Comparison of ENCODE assay signal across 1 cellular context in genomic region chr9:127919253-127919815, GRCh38.
A peak's percentile ranks its signal among the peaks of the same experiment; 100 is the strongest.
TF ChIP-seq lines count a peak whose summit lies in the region.

No MANE protein-coding gene starts in this region.

TF ChIP-seq in K562, 482 proteins besides CTCF, POLR2A, EP300 and RAD21 (continued from another document and continues in another):
- TF ChIP-seq ZNF639 (CRISPR knock-in tag; conservative IDR thresholded peaks at IDR 0.05 in 1 of 2, IDR thresholded peaks at IDR 0.05 in 1 of 2) (no peak), NBN (IDR thresholded peaks at IDR 0.05; ENCODE audit: low read depth) (peak; percentile 56; the same call in 1 of the 2 replicates), SRSF7 (optimal IDR thresholded peaks at IDR 0.05; ENCODE audit: low read depth, low read length) (no peak), ILK (tag; IDR thresholded peaks at IDR 0.05; ENCODE audit: borderline replicate concordance, low read depth) (no peak), AFF1 (IDR thresholded peaks at IDR 0.05; ENCODE audit: low read depth in 1 of 2, partially characterized antibody in 2 of 2) (peak in 1 of 2 experiments; percentile 65), ZNF586 (CRISPR knock-in tag; conservative IDR thresholded peaks at IDR 0.05) (no peak), RFX7 (CRISPR knock-in tag; IDR thresholded peaks at IDR 0.05) (no peak), PKNOX1 (IDR thresholded peaks at IDR 0.05) (peak; percentile 52; the same call in 1 of the 2 replicates), FOXK1 (CRISPR knock-in tag; IDR thresholded peaks at IDR 0.05; ENCODE audit: borderline replicate concordance) (0 out of 2 replicates have a peak, but pooled peaks have one; percentile 73), ZBTB1 (CRISPR knock-in tag; IDR thresholded peaks at IDR 0.05; ENCODE audit: borderline replicate concordance, low read depth) (no peak), STAT5A (IDR thresholded peaks at IDR 0.05; ENCODE audit: borderline replicate concordance, low read length) (no peak), SMAD4 (CRISPR knock-in tag; conservative IDR thresholded peaks at IDR 0.05) (no peak), MBD1 (CRISPR knock-in tag; IDR thresholded peaks at IDR 0.05) (no peak), ZNF184 (CRISPR knock-in tag; IDR thresholded peaks at IDR 0.05) (no peak), ATF7 (IDR thresholded peaks at IDR 0.05) (peak; percentile 74), MLLT1 (IDR thresholded peaks at IDR 0.05) (no peak), IFI16 (CRISPR knock-in tag; IDR thresholded peaks at IDR 0.05) (no peak), HOXB6 (CRISPR knock-in tag; IDR thresholded peaks at IDR 0.05; ENCODE audit: borderline replicate concordance) (no peak), SMARCA5 (IDR thresholded peaks at IDR 0.05) (0 out of 2 replicates have a peak, but pooled peaks have one; percentile 62), SMC3 (conservative IDR thresholded peaks at IDR 0.05; ENCODE audit: insufficient read depth, low read depth, low read length) (no peak), ATF1 (CRISPR knock-in tag; IDR thresholded peaks at IDR 0.05) (no peak), ATF1 (tag; IDR thresholded peaks at IDR 0.05) (no peak), BMI1 (IDR thresholded peaks at IDR 0.05; ENCODE audit: low read length) (no peak), PCBP1 (IDR thresholded peaks at IDR 0.05; ENCODE audit: low read depth, low read length, poor library complexity, severe bottlenecking) (no peak), ETV1 (tag; conservative IDR thresholded peaks at IDR 0.05; ENCODE audit: low read depth) (0 out of 2 replicates have a peak, but pooled peaks have one; percentile 16), XRCC4 (IDR thresholded peaks at IDR 0.05; ENCODE audit: extremely low read depth, insufficient read depth, insufficient read length) (no peak), HEY1 (CRISPR knock-in tag; IDR thresholded peaks at IDR 0.05; ENCODE audit: borderline replicate concordance) (no peak), ZNF347 (CRISPR knock-in tag; IDR thresholded peaks at IDR 0.05; ENCODE audit: low read depth) (no peak), UBTF (IDR thresholded peaks at IDR 0.05; ENCODE audit: borderline replicate concordance in 1 of 2, low read depth in 2 of 2, low read length in 2 of 2) (0 out of 4 replicates have a peak, but pooled peaks of 1 of the 2 experiments have one; percentile 17), POLR3G (IDR thresholded peaks at IDR 0.05; ENCODE audit: extremely low read depth, insufficient read length, insufficient replicate concordance) (no peak), NCOA2 (IDR thresholded peaks at IDR 0.05; ENCODE audit: partially characterized antibody in 2 of 2) (no peak), ZNF644 (tag; IDR thresholded peaks at IDR 0.05; ENCODE audit: low read depth) (no peak), TAF9B (IDR thresholded peaks at IDR 0.05; ENCODE audit: partially characterized antibody) (no peak), XRCC3 (IDR thresholded peaks at IDR 0.05) (no peak), MTA1 (IDR thresholded peaks at IDR 0.05; ENCODE audit: borderline replicate concordance) (peak; percentile 67), ZBTB40 (IDR thresholded peaks at IDR 0.05) (no peak), ZBTB40 (CRISPR knock-in tag; IDR thresholded peaks at IDR 0.05) (no peak), HDAC1 (IDR thresholded peaks at IDR 0.05) (peak in 1 of 2 experiments; percentile 66; a peak in 1 of 4 replicates), CHD4 (IDR thresholded peaks at IDR 0.05; ENCODE audit: insufficient read depth, insufficient replicate concordance, low read depth, low read length, poor library complexity, severe bottlenecking) (no peak), HNRNPLL (IDR thresholded peaks at IDR 0.05; ENCODE audit: low read depth, low read length, poor library complexity, severe bottlenecking) (no peak), ESRRA (IDR thresholded peaks at IDR 0.05; ENCODE audit: borderline replicate concordance, low read depth) (peak; percentile 54; the same call in 1 of the 2 replicates)
